Comparison of ENCODE assay signal across 9 cellular contexts in the genomic region with DNA sequence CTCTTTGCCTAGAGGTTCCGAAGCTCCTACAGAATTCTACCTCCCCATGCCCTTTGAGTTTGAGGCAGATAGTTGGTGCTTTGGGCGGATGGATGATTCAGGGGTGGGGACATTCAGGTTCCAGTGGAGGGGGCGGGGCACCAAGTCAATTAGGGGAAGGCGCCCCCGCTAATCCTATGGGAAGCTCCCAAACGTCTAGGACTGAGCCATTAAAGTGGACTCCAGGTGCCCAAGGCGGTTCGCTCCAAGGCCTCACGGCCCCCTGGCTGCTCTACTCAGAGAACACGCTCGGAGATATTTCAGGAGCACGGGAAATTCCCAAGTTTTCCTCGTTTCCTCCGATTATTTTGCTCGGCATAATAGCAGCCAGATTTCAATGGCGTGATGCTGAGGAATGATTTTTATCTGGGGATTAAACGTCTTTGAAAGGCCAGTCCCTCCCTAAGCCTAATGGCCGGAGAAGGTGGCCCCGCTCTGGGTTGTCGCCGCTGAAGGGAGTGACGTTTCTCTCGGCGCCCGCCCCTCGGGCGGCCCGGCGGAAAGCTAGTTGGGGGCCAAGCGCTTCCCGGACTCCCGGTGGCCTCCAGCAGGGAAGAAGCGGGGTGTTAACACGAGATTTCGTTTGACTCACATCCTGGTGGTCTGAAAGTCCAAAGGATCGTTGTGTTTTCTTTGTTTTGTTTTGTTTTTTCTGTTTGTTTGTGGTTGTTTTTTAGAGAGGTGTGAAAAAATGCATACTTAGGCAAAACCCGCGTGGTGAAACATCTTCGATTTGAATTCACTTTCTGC. TPM values are rescaled to one million over a fixed set of nuclear protein-coding genes. Genes with fewer than 3 reads are reported as not detected.
A peak's percentile ranks its signal among the peaks of the same experiment; 100 is the strongest.
DNase-seq lines count a peak whose midpoint lies in the region; ATAC-seq and TF ChIP-seq lines count a peak whose summit lies in the region.
"Had no signal": no experiment of that assay in that cellular context is flagged by ENCODE, and none has a peak within 500 bp of the region (broad histone marks: within the 10 kb centered on the region; RNA-seq: fewer than 3 reads in every experiment).

No MANE protein-coding gene starts in this region.

- H3K9me3 ChIP-seq in thyroid gland = no peaks in the 10 kb centered on the region

- WGBS in thyroid gland, 2 donors = 4 to 8% methylated on average over 35 to 38 of the region's 39 CpGs

- H3K36me3 ChIP-seq in thyroid gland = no peaks in the 10 kb centered on the region

- peak overlapping the region; percentile 50 for H3K4me3 ChIP-seq in GM12875 (ENCODE audit: low read depth, low read length)
- H3K4me3 ChIP-seq in thyroid gland (replicated peaks in 1 of 3) = peak overlapping the region in 1 of 3 donors; percentile 53

- H3K9me3 Mint-ChIP-seq in T-cell (no peaks in the 10 kb centered on the region), glutamatergic neuron (ENCODE audit: unreplicated experiment) (peaks cover 14% of the 10 kb centered on the region)

- peaks cover 14 to 34% of the 10 kb centered on the region in 2 donors for H3K4me1 ChIP-seq in thyroid gland

- TF ChIP-seq CTCF in GM12875 (IDR thresholded peaks at IDR 0.05; ENCODE audit: borderline replicate concordance, insufficient read depth, low read depth, low read length) (no peak), glutamatergic neuron (IDR thresholded peaks at IDR 0.05; ENCODE audit: partially characterized antibody, unreplicated experiment) (no peak), thyroid gland (IDR thresholded peaks at IDR 0.05) (no peak)

- H3K4me1 Mint-ChIP-seq in T-cell (peaks cover 37 to 50% (median 43%) of the 10 kb centered on the region in 3 donors), glutamatergic neuron (ENCODE audit: low read depth, unreplicated experiment) (peaks cover 21% of the 10 kb centered on the region)

- TF ChIP-seq POLR2A in thyroid gland (IDR thresholded peaks at IDR 0.05) = no peak

- no peak for ATAC-seq in T-cell (replicated peaks in 1 of 4)
- peak; percentile 39 for ATAC-seq in sciatic nerve
- ATAC-seq in HG02610 (IDR thresholded peaks at IDR 0.05; ENCODE audit: unreplicated experiment) = no peak
- no peak for ATAC-seq in HG03097 (IDR thresholded peaks at IDR 0.05; ENCODE audit: low FRiP score, unreplicated experiment)

- CTCF ChIA-PET in T-cell (lab: Charles Lee) = no interaction called here

- H3K27ac ChIP-seq in thyroid gland = peak overlapping the region in 1 of 3 donors; percentile 50

- H3K36me3 Mint-ChIP-seq in T-cell (no peaks in the 10 kb centered on the region), glutamatergic neuron (ENCODE audit: unreplicated experiment) (peaks cover 1% of the 10 kb centered on the region)

- H3K27me3 Mint-ChIP-seq in T-cell (peaks cover 72 to 82% of the 10 kb centered on the region in 2 donors), glutamatergic neuron (ENCODE audit: unreplicated experiment) (peaks cover 50% of the 10 kb centered on the region)

- intact Hi-C loops in sciatic nerve (cut with DNase I) (no loop called here), thyroid gland (cut with DNase I) (no loop called here)

- H3K27ac Mint-ChIP-seq in T-cell (peak overlapping the region in 1 of 2 donors; percentile 63), glutamatergic neuron (ENCODE audit: unreplicated experiment) (no peak overlapping the region)

- peak overlapping the region; percentile 73 to 79 (median 77) for H3K4me3 Mint-ChIP-seq in T-cell
- peak overlapping the region; percentile 89 for H3K4me3 Mint-ChIP-seq in glutamatergic neuron (ENCODE audit: unreplicated experiment)

- DNase-seq in T-cell (no peak), glutamatergic neuron (peak; percentile 40), sciatic nerve (ENCODE audit: low spot score) (no peak), SK-N-DZ (ENCODE audit: low spot score) (no peak), thyroid gland (no peak)

- H3K27me3 ChIP-seq in thyroid gland = peaks cover 28% of the 10 kb centered on the region

- POLR2A ChIA-PET in T-cell (lab: Charles Lee) = no interaction called here

RNA-seq across cellular contexts. Expression of gene MSX1, which starts 1.5 kb away (rescaled TPM):
- total RNA-seq in T-cell (not detected), glutamatergic neuron (ENCODE audit: unreplicated experiment) (0.22 TPM), sciatic nerve (7.5 TPM), thyroid gland (10 to 100 TPM in 3 of 4 donors, 1 to 10 TPM in 1; 5.0 to 20.8 (median 12.9) TPM)
- 0.54 and 3.1 TPM in 2 replicates for polyA plus RNA-seq in SK-N-DZ (2014; cell fraction: cytosol; rRNA removed)
- 0.54 and 2.1 TPM in 2 replicates for polyA plus RNA-seq in SK-N-DZ (2014; cell fraction: nucleus; rRNA removed)
- total RNA-seq: T-helper 1 cell treated with Interleukin-12 subunit alpha and Interleukin-12 subunit beta and Interleukin-4 antibody, amounts not matched to agents 30 ng/mL and 1 ng/mL, for 36 hours had no signal
